In genomic region chr5:131672791-131673190, GRCh38 we compare ENCODE assay signal across 11 cellular contexts. TPM values are rescaled to one million over a fixed set of nuclear protein-coding genes. Genes with fewer than 3 reads are reported as not detected.
A peak's percentile ranks its signal among the peaks of the same experiment; 100 is the strongest.
DNase-seq lines count a peak whose midpoint lies in the region; ATAC-seq, FAIRE-seq and TF ChIP-seq lines count a peak whose summit lies in the region.
"Had no signal": no experiment of that assay in that cellular context is flagged by ENCODE, and none has a peak within 500 bp of the region (broad histone marks: within the 10 kb centered on the region; RNA-seq: fewer than 3 reads in every experiment).

No MANE protein-coding gene starts in this region.

- H3K27me3 ChIP-seq in brain microvascular endothelial cell (replicated peaks) (no peaks in the 10 kb centered on the region), rectal smooth muscle tissue (ENCODE audit: control insufficient read depth, insufficient read depth, low read length) (no peaks in the 10 kb centered on the region), H7 (ENCODE audit: control insufficient read depth, insufficient read depth, low read length) (no peaks in the 10 kb centered on the region)
- H3K27me3 ChIP-seq: neural progenitor cell had no signal

- H3K36me3 ChIP-seq in brain microvascular endothelial cell (replicated peaks): peaks cover 23% of the 10 kb centered on the region
- H3K36me3 ChIP-seq in rectal smooth muscle tissue (ENCODE audit: control insufficient read depth, insufficient read depth, low read length): no peaks in the 10 kb centered on the region
- peaks cover 2% of the 10 kb centered on the region for H3K36me3 ChIP-seq in H7 (replicated peaks; ENCODE audit: control insufficient read depth, insufficient read depth, low read length)

- peak; percentile 39 for ATAC-seq in HG02678 (IDR thresholded peaks at IDR 0.05; ENCODE audit: unreplicated experiment)

- in situ Hi-C loops in brain microvascular endothelial cell (cut with HindIII; ENCODE audit: low pct_ligation_motif_present, low sequenced_read_pairs): no loop called here

- DNase-seq in GM18507 (ENCODE audit: extremely low spot score, insufficient read length, low read depth): no peak
- no peak for DNase-seq in brain microvascular endothelial cell
- no peak for DNase-seq in RPMI8226
- DNase-seq in NCI-H1694 treated with DMSO at 0.1 percent for 48 hours (lab: John Stamatoyannopoulos, UW): no peak
- no peak for DNase-seq in A172 (ENCODE audit: low spot score)
- DNase-seq in H7: no peak
- DNase-seq: activated naive CD8-positive, alpha-beta T cell treated with anti-CD3 and anti-CD28 coated beads for 36 hours; NCI-H1092 had no signal

- peaks cover 24% of the 10 kb centered on the region for H3K4me1 ChIP-seq in rectal smooth muscle tissue (ENCODE audit: control insufficient read depth, insufficient read depth, low read length)

- H3K9ac ChIP-seq in rectal smooth muscle tissue (ENCODE audit: low read length): no peak overlapping the region
- H3K9ac ChIP-seq: neural progenitor cell had no signal

- peak; percentile 9 for FAIRE-seq in GM18507 (lab: Jason Lieb, UNC)

- H3K4me3 ChIP-seq in brain microvascular endothelial cell (ENCODE audit: low read depth, low read length) (no peak overlapping the region), rectal smooth muscle tissue (ENCODE audit: low read length) (no peak overlapping the region), H7 (ENCODE audit: insufficient read depth, low read depth, low read length) (no peak overlapping the region)
- H3K4me3 ChIP-seq: neural progenitor cell had no signal

- TF ChIP-seq CTCF in brain microvascular endothelial cell (IDR thresholded peaks at IDR 0.05; ENCODE audit: low read depth, low read length, missing control alignments): no peak

- H3K27ac ChIP-seq in brain microvascular endothelial cell (peak overlapping the region; percentile 61), rectal smooth muscle tissue (ENCODE audit: low read depth, low read length) (peak overlapping the region; percentile 41)

RNA-seq across cellular contexts. Expression of gene RAPGEF6, which starts 37.8 kb away (rescaled TPM):
- total RNA-seq in A172 (2014; rRNA removed; shearing (Covaris generic)): 12.2 and 14.1 TPM in 2 replicates
- total RNA-seq in H7 (2014; rRNA removed; shearing (Covaris generic)): 6.1 and 11.7 TPM in 2 replicates
